Comparison of ENCODE assay signal across 35 cellular contexts in genomic region chr15:88490036-88490435, GRCh38.
"Had no signal": no experiment of that assay in that cellular context is flagged by ENCODE, and none has a peak within 500 bp of the region (broad histone marks: within the 10 kb centered on the region; RNA-seq: fewer than 3 reads in every experiment).

No MANE protein-coding gene starts in this region.

- ATAC-seq: activated CD8-positive, alpha-beta T cell treated with anti-CD3 and anti-CD28 coated beads for 36 hours; activated naive CD8-positive, alpha-beta T cell treated with anti-CD3 and anti-CD28 coated beads, Interleukin-2, amount 50 U/mL, for 24 hours; body of pancreas; T-helper 17 cell had no signal

- DNase-seq: activated CD4-positive, alpha-beta T cell treated with anti-CD3 and anti-CD28 coated beads for 1 hour; activated CD4-positive, alpha-beta T cell treated with anti-CD3 and anti-CD28 coated beads for 4 hours; activated CD4-positive, alpha-beta T cell treated with anti-CD3 and anti-CD28 coated beads, Interleukin-2, amount 50 U/mL, for 1 hour; activated CD4-positive, alpha-beta T cell treated with anti-CD3 and anti-CD28 coated beads, Interleukin-2, amount 50 U/mL, for 48 hours; activated CD8-positive, alpha-beta memory T cell treated with anti-CD3 and anti-CD28 coated beads for 24 hours; activated CD8-positive, alpha-beta T cell treated with anti-CD3 and anti-CD28 coated beads for 36 hours; activated effector memory CD4-positive, alpha-beta T cell treated with anti-CD3 and anti-CD28 coated beads, Interleukin-2, amount 50 U/mL, for 16 hours; activated naive CD4-positive, alpha-beta T cell treated with anti-CD3 and anti-CD28 coated beads for 36 hours; activated naive CD8-positive, alpha-beta T cell treated with anti-CD3 and anti-CD28 coated beads for 36 hours; activated naive CD8-positive, alpha-beta T cell treated with anti-CD3 and anti-CD28 coated beads, Interleukin-2, amount 50 U/mL, for 24 hours; activated T-cell treated with anti-CD3 and anti-CD28 coated beads, Interleukin-2, amount 50 U/mL, for 48 hours; adrenal gland; amygdala; aorta; body of pancreas; central memory CD4-positive, alpha-beta T cell; cerebellar nuclear complex; colonic mucosa; effector CD8-positive, alpha-beta T cell; foreskin fibroblast; head of caudate nucleus; T-helper 1 cell; T-helper 17 cell; T1000 had no signal

- H3K27ac Mint-ChIP-seq: activated CD8-positive, alpha-beta T cell treated with anti-CD3 and anti-CD28 coated beads for 36 hours; activated naive CD4-positive, alpha-beta T cell treated with anti-CD3 and anti-CD28 coated beads for 36 hours; activated naive CD4-positive, alpha-beta T cell treated with anti-CD3 and anti-CD28 coated beads, Interleukin-2, amount 50 U/mL, for 24 hours; activated naive CD8-positive, alpha-beta T cell treated with anti-CD3 and anti-CD28 coated beads for 36 hours; activated naive CD8-positive, alpha-beta T cell treated with anti-CD3 and anti-CD28 coated beads, Interleukin-2, amount 50 U/mL, for 24 hours; activated T-helper 1 cell treated with anti-CD3 and anti-CD28 coated beads, Interleukin-12 subunit alpha, Interleukin-12 subunit beta, Interleukin-2, Interleukin-4 antibody, amounts not matched to agents 30 ng/mL and 10 ng/mL and 1 ng/mL, durations not matched to agents 14 hours and 24 hours and 36 hours; activated T-helper 2 cell treated with anti-CD3 and anti-CD28 coated beads, Interferon-gamma antibody, Interleukin-2, Interleukin-4, amounts not matched to agents 10 μg/mL and 5 μg/mL and 100 μg/mL, durations not matched to agents 14 hours and 24 hours and 36 hours; T-helper 17 cell; T-helper 2 cell treated with Interferon-gamma antibody and Interleukin-4, amounts not matched to agents 5 μg/mL and 100 μg/mL, for 36 hours; WTC11 had no signal

- H3K4me1 ChIP-seq: adrenal gland, body of pancreas, colonic mucosa had no signal

- H3K4me3 Mint-ChIP-seq: activated CD8-positive, alpha-beta T cell treated with anti-CD3 and anti-CD28 coated beads for 36 hours; activated naive CD4-positive, alpha-beta T cell treated with anti-CD3 and anti-CD28 coated beads for 36 hours; activated naive CD4-positive, alpha-beta T cell treated with anti-CD3 and anti-CD28 coated beads, Interleukin-2, amount 50 U/mL, for 24 hours; activated naive CD8-positive, alpha-beta T cell treated with anti-CD3 and anti-CD28 coated beads for 36 hours; activated naive CD8-positive, alpha-beta T cell treated with anti-CD3 and anti-CD28 coated beads, Interleukin-2, amount 50 U/mL, for 24 hours; activated T-helper 1 cell treated with anti-CD3 and anti-CD28 coated beads, Interleukin-12 subunit alpha, Interleukin-12 subunit beta, Interleukin-2, Interleukin-4 antibody, amounts not matched to agents 30 ng/mL and 10 ng/mL and 1 ng/mL, durations not matched to agents 14 hours and 24 hours and 36 hours; T-helper 17 cell; T-helper 2 cell treated with Interferon-gamma antibody and Interleukin-4, amounts not matched to agents 5 μg/mL and 100 μg/mL, for 36 hours; WTC11 had no signal

- H3K27me3 ChIP-seq: adrenal gland, body of pancreas, cardiac muscle cell, colonic mucosa had no signal

- H3K4me3 ChIP-seq: adrenal gland, body of pancreas, cardiac muscle cell, colonic mucosa had no signal

- H3K27ac ChIP-seq: adrenal gland, body of pancreas, cardiac muscle cell, colonic mucosa, epithelial cell of prostate, VCaP had no signal

- H3K36me3 Mint-ChIP-seq: activated naive CD8-positive, alpha-beta T cell treated with anti-CD3 and anti-CD28 coated beads for 36 hours; WTC11 had no signal

- H3K27me3 Mint-ChIP-seq: activated CD8-positive, alpha-beta T cell treated with anti-CD3 and anti-CD28 coated beads for 36 hours; activated naive CD4-positive, alpha-beta T cell treated with anti-CD3 and anti-CD28 coated beads, Interleukin-2, amount 50 U/mL, for 24 hours; activated naive CD8-positive, alpha-beta T cell treated with anti-CD3 and anti-CD28 coated beads for 36 hours; activated naive CD8-positive, alpha-beta T cell treated with anti-CD3 and anti-CD28 coated beads, Interleukin-2, amount 50 U/mL, for 24 hours; T-helper 17 cell had no signal

- H3K9me3 Mint-ChIP-seq: activated CD8-positive, alpha-beta T cell treated with anti-CD3 and anti-CD28 coated beads for 36 hours; activated naive CD4-positive, alpha-beta T cell treated with anti-CD3 and anti-CD28 coated beads for 36 hours; activated naive CD4-positive, alpha-beta T cell treated with anti-CD3 and anti-CD28 coated beads, Interleukin-2, amount 50 U/mL, for 24 hours; activated naive CD8-positive, alpha-beta T cell treated with anti-CD3 and anti-CD28 coated beads for 36 hours; activated naive CD8-positive, alpha-beta T cell treated with anti-CD3 and anti-CD28 coated beads, Interleukin-2, amount 50 U/mL, for 24 hours; activated T-helper 1 cell treated with anti-CD3 and anti-CD28 coated beads, Interleukin-12 subunit alpha, Interleukin-12 subunit beta, Interleukin-2, Interleukin-4 antibody, amounts not matched to agents 30 ng/mL and 10 ng/mL and 1 ng/mL, durations not matched to agents 14 hours and 24 hours and 36 hours; activated T-helper 2 cell treated with anti-CD3 and anti-CD28 coated beads, Interferon-gamma antibody, Interleukin-2, Interleukin-4, amounts not matched to agents 10 μg/mL and 5 μg/mL and 100 μg/mL, durations not matched to agents 14 hours and 24 hours and 36 hours; T-helper 2 cell treated with Interferon-gamma antibody and Interleukin-4, amounts not matched to agents 5 μg/mL and 100 μg/mL, for 36 hours; WTC11 had no signal

- H3K4me1 Mint-ChIP-seq: activated naive CD4-positive, alpha-beta T cell treated with anti-CD3 and anti-CD28 coated beads, Interleukin-2, amount 50 U/mL, for 24 hours; activated naive CD8-positive, alpha-beta T cell treated with anti-CD3 and anti-CD28 coated beads for 36 hours; activated naive CD8-positive, alpha-beta T cell treated with anti-CD3 and anti-CD28 coated beads, Interleukin-2, amount 50 U/mL, for 24 hours had no signal

- FAIRE-seq: endometrium, endothelial cell of umbilical vein, frontal cortex had no signal

- H3K36me3 ChIP-seq: adrenal gland, cardiac muscle cell, colonic mucosa had no signal

- H3K9me3 ChIP-seq: adrenal gland, body of pancreas, colonic mucosa had no signal
